In genomic region chr1:31623365-31623764, GRCh38 we compare ENCODE assay signal across 1 cellular context.
TF ChIP-seq lines count a peak whose summit lies in the region.

No MANE protein-coding gene starts in this region.

TF ChIP-seq in SK-N-SH, 30 proteins besides CTCF, POLR2A, EP300 and RAD21 (continued from another document):
- peak; percentile 59; the same call in 1 of the 2 replicates for TF ChIP-seq REST (IDR thresholded peaks at IDR 0.05; ENCODE audit: low read depth, low read length)
